ENCODE assay signal across 1 cellular context in genomic region chr12:102449018-102449417, GRCh38. TPM values are rescaled to one million over a fixed set of nuclear protein-coding genes. Genes with fewer than 3 reads are reported as not detected.
"Had no signal": no experiment of that assay in that cellular context is flagged by ENCODE, and none has a peak within 500 bp of the region (broad histone marks: within the 10 kb centered on the region; RNA-seq: fewer than 3 reads in every experiment).

No MANE protein-coding gene starts in this region.

RNA-seq across cellular contexts. Expression of gene IGF1, which starts 31.3 kb away (rescaled TPM):
- total RNA-seq: G401 had no signal
